ENCODE assay signal across 8 cellular contexts in the genomic region with DNA sequence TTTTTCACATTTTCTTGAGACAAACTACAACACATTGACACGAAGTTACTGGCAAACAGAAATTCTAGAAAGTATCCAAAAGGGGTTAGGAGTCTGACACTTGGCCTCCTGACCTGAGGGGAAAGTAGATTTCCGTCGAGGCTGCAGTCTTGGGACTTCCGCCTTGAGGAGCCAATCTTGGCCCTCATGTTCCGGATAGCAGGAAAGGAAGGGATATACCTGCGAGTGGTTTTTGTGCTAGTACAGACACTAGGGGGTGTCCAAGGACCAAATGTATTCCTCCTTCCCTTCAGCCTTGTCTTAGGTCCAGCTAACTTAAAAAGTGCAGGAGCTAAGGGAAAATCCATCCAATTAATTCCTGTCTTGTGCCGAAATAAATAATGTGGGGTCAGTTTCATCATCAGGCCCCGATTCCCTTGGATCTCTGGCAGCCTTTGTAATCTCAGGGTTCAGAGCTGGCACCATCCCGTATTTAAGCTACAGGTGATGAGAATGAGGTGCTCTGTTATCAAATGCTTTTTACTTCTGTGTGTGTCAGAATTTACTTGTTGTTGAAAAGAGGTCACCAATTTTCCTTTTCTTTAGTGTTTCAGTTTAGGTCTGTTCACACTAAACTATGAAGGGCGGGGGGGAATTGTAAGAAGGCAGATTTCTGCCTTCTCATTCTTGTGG.
DNase-seq lines count a peak whose midpoint lies in the region; ATAC-seq, FAIRE-seq and TF ChIP-seq lines count a peak whose summit lies in the region.

No MANE protein-coding gene starts in this region.

- H3K4me3 ChIP-seq in right atrium auricular region (no peak overlapping the region), NT2/D1 (ENCODE audit: insufficient read length, low read depth) (no peak overlapping the region), mammary epithelial cell (replicated peaks in 1 of 3; ENCODE audit: insufficient read depth in 1 of 3, low read depth in 2 of 3, low read length in 3 of 3) (no peak overlapping the region), HepG2 (replicated peaks in 1 of 3; ENCODE audit: insufficient read depth in 1 of 3, low read depth in 2 of 3, low read length in 3 of 3) (no peak overlapping the region)

- TF ChIP-seq EP300 in HepG2 (IDR thresholded peaks at IDR 0.05; ENCODE audit: low read depth in 2 of 2, low read length in 2 of 2), result no peak
- TF ChIP-seq EP300 in HepG2 (CRISPR knock-in tag; IDR thresholded peaks at IDR 0.05; ENCODE audit: borderline replicate concordance), result no peak

- TF ChIP-seq POLR2A in H54 (IDR thresholded peaks at IDR 0.05; ENCODE audit: low read depth, low read length), result no peak
- TF ChIP-seq POLR2A in HepG2 (IDR thresholded peaks at IDR 0.05; ENCODE audit: insufficient read depth in 1 of 2, low read depth in 2 of 2, low read length in 2 of 2), result no peak

- 21% methylated on average over 10 of the region's 10 CpGs for WGBS in mammary epithelial cell (ENCODE audit: low coverage, missing lambda C conversion rate)
- WGBS in HepG2 (ENCODE audit: low lambda C conversion rate), result 5% methylated on average over 10 of the region's 10 CpGs

- H2AFZ ChIP-seq in mammary epithelial cell (ENCODE audit: low read depth, low read length) (peak overlapping the region; percentile 80), HepG2 (ENCODE audit: low read length) (no peak overlapping the region)

- H3K27me3 ChIP-seq in right atrium auricular region (no peaks in the 10 kb centered on the region), NT2/D1 (ENCODE audit: insufficient read depth, insufficient read length) (no peaks in the 10 kb centered on the region), mammary epithelial cell (ENCODE audit: insufficient read depth, low read length) (no peaks in the 10 kb centered on the region), HepG2 (ENCODE audit: control insufficient read depth in 1 of 2, insufficient read depth in 2 of 2, low read length in 2 of 2) (no peaks in the 10 kb centered on the region)

- intact Hi-C loops in Right ventricle myocardium superior (cut with DNase I), result no loop called here
- intact Hi-C loops in mammary epithelial cell (cut with micrococcal nuclease), result loop anchor here (1.0 to 5.0 kb wide), 6 partner anchors 49 to 1979 kb away; no protein-coding TSS in a partner anchor
- intact Hi-C loops in HepG2 (cut with micrococcal nuclease; ENCODE audit: unreplicated experiment), result loop anchor here (1.0 to 2.0 kb wide), 2 partner anchors 110 to 299 kb away; no protein-coding TSS in a partner anchor

- H3K9me3 ChIP-seq in right atrium auricular region (no peaks in the 10 kb centered on the region), NT2/D1 (ENCODE audit: insufficient read depth, low read length) (no peaks in the 10 kb centered on the region), mammary epithelial cell (replicated peaks; ENCODE audit: insufficient read depth, low read length) (no peaks in the 10 kb centered on the region), HepG2 (ENCODE audit: low read length) (no peaks in the 10 kb centered on the region)

- CTCF ChIA-PET in mammary epithelial cell (lab: Charles Lee; ENCODE audit: low non-redundant PET), result interaction anchor here (0.6 to 0.9 kb wide), 3 partner anchors 109 to 476 kb away, joined by 6 to 31 read pairs (median 14); no protein-coding TSS in a partner anchor
- CTCF ChIA-PET in HepG2 (lab: Yijun Ruan, JAX; ENCODE audit: low intra/inter-chr PET ratio, low total read pairs), result no interaction called here

- ATAC-seq in Right ventricle myocardium superior (ENCODE audit: poor library complexity) (peak; percentile 67), HepG2 (peak; percentile 98)

- no peaks in the 10 kb centered on the region for H3K4me1 ChIP-seq in right atrium auricular region
- no peaks in the 10 kb centered on the region for H3K4me1 ChIP-seq in NT2/D1 (ENCODE audit: insufficient read depth, insufficient read length)
- H3K4me1 ChIP-seq in mammary epithelial cell (ENCODE audit: insufficient read depth, low read length), result peaks cover 5% of the 10 kb centered on the region
- no peaks in the 10 kb centered on the region for H3K4me1 ChIP-seq in HepG2 (ENCODE audit: insufficient read depth, low read length)

- dilution Hi-C loops in mammary epithelial cell (cut with HindIII; ENCODE audit: low sequenced_read_pairs), result loop anchor here (5.0 kb wide), 1 partner anchor 81 kb away; no protein-coding TSS in a partner anchor

- POLR2A ChIA-PET in HepG2 (lab: Yijun Ruan, JAX), result no interaction called here

- H3K9ac ChIP-seq in NT2/D1 (ENCODE audit: insufficient read length, low read depth) (no peak overlapping the region), mammary epithelial cell (ENCODE audit: insufficient read depth, low read length) (no peak overlapping the region), HepG2 (ENCODE audit: insufficient read depth, low read depth, low read length) (no peak overlapping the region)

- H3K27ac ChIP-seq in right atrium auricular region (no peak overlapping the region), mammary epithelial cell (ENCODE audit: insufficient read depth, low read depth, low read length) (no peak overlapping the region), HepG2 (ENCODE audit: extremely low read length, insufficient read depth, low read length) (no peak overlapping the region)

- H4K20me1 ChIP-seq in mammary epithelial cell (ENCODE audit: insufficient read depth, low read length) (no peaks in the 10 kb centered on the region), HepG2 (ENCODE audit: insufficient read depth, low read length) (no peaks in the 10 kb centered on the region)

- FAIRE-seq in H54 (lab: Jason Lieb, UNC) (peak; percentile 94), HepG2 (lab: Jason Lieb, UNC) (peak; percentile 39)

- H3K4me2 ChIP-seq in mammary epithelial cell (ENCODE audit: insufficient read depth, low read depth, low read length) (no peak overlapping the region), HepG2 (ENCODE audit: low read depth, low read length) (no peak overlapping the region)

- in situ Hi-C loops in KBM-7 (cut with MboI; ENCODE audit: low pct_unique_long_range_greater_than_20kb, low sequenced_read_pairs), result no loop called here
- in situ Hi-C loops in mammary epithelial cell (cut with MboI; ENCODE audit: low sequenced_read_pairs in 2 of 2), result loop anchor here in 1 of 2 donors (25.0 kb wide), 1 partner anchor 116 kb away; no protein-coding TSS in a partner anchor
- in situ Hi-C loops in HepG2 (cut with HindIII; ENCODE audit: extremely low pct_ligation_motif_present, low pct_unique_long_range_greater_than_20kb), result no loop called here

- no peak for TF ChIP-seq RAD21 in HepG2 (CRISPR knock-in tag; IDR thresholded peaks at IDR 0.05)

- no peaks in the 10 kb centered on the region for H3K36me3 ChIP-seq in right atrium auricular region
- no peaks in the 10 kb centered on the region for H3K36me3 ChIP-seq in NT2/D1 (ENCODE audit: insufficient read depth, insufficient read length, low read length)
- no peaks in the 10 kb centered on the region for H3K36me3 ChIP-seq in mammary epithelial cell (ENCODE audit: insufficient read depth, low read length)
- H3K36me3 ChIP-seq in HepG2 (replicated peaks in 1 of 2; ENCODE audit: control insufficient read depth in 1 of 2, insufficient read depth in 2 of 2, low read length in 2 of 2), result no peaks in the 10 kb centered on the region

- no peak for DNase-seq in Right ventricle myocardium superior
- DNase-seq in right atrium auricular region (ENCODE audit: low spot score), result no peak
- DNase-seq in H54 (ENCODE audit: insufficient read length, low spot score), result peak; percentile 27
- peak; percentile 95 for DNase-seq in KBM-7
- DNase-seq in NT2/D1 (ENCODE audit: low read depth, low spot score), result peak; percentile 77
- DNase-seq in mammary epithelial cell, result peak; percentile 69
- DNase-seq in HepG2 (ENCODE audit: low spot score), result peak; percentile 50
- DNase-seq in epidermal melanocyte (ENCODE audit: insufficient read length, low spot score), result no peak

- no peaks in the 10 kb centered on the region for H3K79me2 ChIP-seq in mammary epithelial cell (ENCODE audit: insufficient read depth, low read length)
- no peaks in the 10 kb centered on the region for H3K79me2 ChIP-seq in HepG2 (ENCODE audit: insufficient read depth, low read length)

- TF ChIP-seq CTCF in right atrium auricular region (IDR thresholded peaks at IDR 0.05) (peak in 1 of 2 donors; percentile 56), mammary epithelial cell (conservative IDR thresholded peaks at IDR 0.05 in 1 of 2, IDR thresholded peaks at IDR 0.05 in 1 of 2; ENCODE audit: extremely low read depth in 1 of 2, insufficient read depth in 1 of 2, low read depth in 1 of 2, low read length in 2 of 2) (peak; percentile 82 to 88), HepG2 (CRISPR knock-in tag; IDR thresholded peaks at IDR 0.05) (peak; percentile 76)

- BruUV-seq in mammary epithelial cell (replicated peaks; lab: Mats Ljungman, UMichigan), result no TSS peak
- no TSS peak for BruUV-seq in HepG2 (replicated peaks; lab: Mats Ljungman, UMichigan)

TF ChIP-seq in HepG2, 621 proteins besides CTCF, POLR2A, EP300 and RAD21 (continues in another document):
- TF ChIP-seq FOXA3 (CRISPR knock-in tag; IDR thresholded peaks at IDR 0.05) (0 out of 2 replicates have a peak, but pooled peaks have one; percentile 12), NFYB (CRISPR knock-in tag; IDR thresholded peaks at IDR 0.05) (peak; percentile 56), GABPA (IDR thresholded peaks at IDR 0.05; ENCODE audit: low read depth, low read length) (peak; percentile 44), GABPA (CRISPR knock-in tag; IDR thresholded peaks at IDR 0.05; ENCODE audit: low read depth) (peak; percentile 79), ELF3 (CRISPR knock-in tag; IDR thresholded peaks at IDR 0.05) (0 out of 2 replicates have a peak, but pooled peaks have one; percentile 13), HIVEP1 (CRISPR knock-in tag; IDR thresholded peaks at IDR 0.05) (no peak), FOXA1 (IDR thresholded peaks at IDR 0.05) (no peak), FOXA1 (CRISPR knock-in tag; IDR thresholded peaks at IDR 0.05) (no peak), ZNF547 (CRISPR knock-in tag; IDR thresholded peaks at IDR 0.05) (no peak), CCAR2 (optimal IDR thresholded peaks at IDR 0.05; ENCODE audit: low read depth, low read length) (no peak), ELF1 (CRISPR knock-in tag; IDR thresholded peaks at IDR 0.05) (peak; percentile 47)

Comparison
In these comparisons a context has a peak if more than half of its experiments do, and no peak if none do; other contexts are left out.
1. DNase-seq: peak in H54 (single experiment), KBM-7 (single experiment), NT2/D1 (single experiment), mammary epithelial cell (single experiment) and HepG2 (single experiment); none in Right ventricle myocardium superior (single experiment), right atrium auricular region (single experiment) and epidermal melanocyte (single experiment).